In the genomic region with DNA sequence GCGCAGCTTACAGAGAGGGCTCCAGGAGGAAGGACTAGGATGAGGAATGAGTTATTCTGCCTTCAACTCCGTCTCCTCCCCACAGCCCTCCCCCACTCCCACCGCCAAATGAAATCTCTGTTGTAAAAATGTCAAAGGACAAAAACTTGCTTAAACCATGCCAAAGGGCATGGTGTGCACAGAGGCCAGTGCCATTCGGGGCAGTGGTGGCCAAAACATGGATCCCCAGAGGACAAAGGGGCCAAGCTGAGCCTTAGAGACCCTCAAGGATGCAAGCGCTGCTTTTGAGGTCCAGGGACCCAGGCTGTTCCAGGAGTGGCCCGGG, we compare ENCODE assay signal across 21 cellular contexts.
"Had no signal": no experiment of that assay in that cellular context is flagged by ENCODE, and none has a peak within 500 bp of the region (broad histone marks: within the 10 kb centered on the region; RNA-seq: fewer than 3 reads in every experiment).

No MANE protein-coding gene starts in this region.

- H3K4me2 ChIP-seq: PC-9 had no signal

- H3K4me1 Mint-ChIP-seq: activated CD4-positive, alpha-beta T cell treated with anti-CD3 and anti-CD28 coated beads, Interleukin-2, amount 10 ng/mL, durations not matched to agents 24 days and 14 days had no signal

- H3K36me3 ChIP-seq: brain microvascular endothelial cell, cardiac muscle cell, MG63 had no signal

- H3K4me3 ChIP-seq: cardiac muscle cell, MG63, PC-9 had no signal

- H3K36me3 Mint-ChIP-seq: activated naive CD8-positive, alpha-beta T cell had no signal

- H3K27me3 ChIP-seq: brain microvascular endothelial cell, cardiac muscle cell, MG63 had no signal

- H3K27ac Mint-ChIP-seq: activated B cell treated with CpG ODN at 0.5 μM for 24 hours; activated CD4-positive, alpha-beta T cell treated with anti-CD3 and anti-CD28 coated beads, Interleukin-2, amount 10 ng/mL, durations not matched to agents 24 days and 14 days; activated naive CD8-positive, alpha-beta T cell; T-helper 17 cell had no signal

- H3K4me3 Mint-ChIP-seq: activated B cell treated with CpG ODN at 0.5 μM for 24 hours; activated CD4-positive, alpha-beta T cell treated with anti-CD3 and anti-CD28 coated beads, Interleukin-2, amount 10 ng/mL, durations not matched to agents 24 days and 14 days; activated naive CD8-positive, alpha-beta T cell; activated T-cell treated with anti-CD3 and anti-CD28 coated beads, Interleukin-2, amount 50 U/mL, for 4 hours; T-helper 17 cell had no signal

- H2AFZ ChIP-seq: PC-9 had no signal

- H3K27ac ChIP-seq: brain microvascular endothelial cell, cardiac muscle cell, PC-9 had no signal

- H3K9me3 ChIP-seq: MG63 had no signal

- H3K9me3 Mint-ChIP-seq: activated B cell treated with CpG ODN at 0.5 μM for 24 hours; activated CD4-positive, alpha-beta T cell treated with anti-CD3 and anti-CD28 coated beads, Interleukin-2, amount 10 ng/mL, durations not matched to agents 24 days and 14 days; activated T-cell treated with anti-CD3 and anti-CD28 coated beads, Interleukin-2, amount 50 U/mL, for 4 hours had no signal

- H3K27me3 Mint-ChIP-seq: activated naive CD8-positive, alpha-beta T cell had no signal

- DNase-seq: activated B cell treated with CpG ODN at 0.5 μM for 24 hours; activated CD4-positive, alpha-beta T cell treated with anti-CD3 and anti-CD28 coated beads for 1 hour; activated CD4-positive, alpha-beta T cell treated with anti-CD3 and anti-CD28 coated beads, Interleukin-2, amount 10 ng/mL, durations not matched to agents 24 days and 14 days; activated CD4-positive, alpha-beta T cell treated with anti-CD3 and anti-CD28 coated beads, Interleukin-2, amount 50 U/mL, for 48 hours; activated effector memory CD4-positive, alpha-beta T cell treated with anti-CD3 and anti-CD28 coated beads, Interleukin-2, amount 50 U/mL, for 16 hours; activated naive CD4-positive, alpha-beta T cell treated with Interleukin-2 at 50 U/mL for 16 hours; activated T-cell treated with anti-CD3 and anti-CD28 coated beads, Interleukin-2, amount 50 U/mL, for 4 hours; brain microvascular endothelial cell; MG63; MV-4-11; NCI-H1092 treated with DMSO at 0.1 percent for 48 hours; NCI-H1417 treated with DMSO at 0.1 percent for 48 hours; NCI-H1694; NCI-H2029 treated with DMSO at 0.1 percent for 48 hours; NCI-H446; PC-9; SIG-M5; T-helper 17 cell; T-helper 9 cell had no signal
